Comparison of ENCODE assay signal across 18 cellular contexts in the genomic region with DNA sequence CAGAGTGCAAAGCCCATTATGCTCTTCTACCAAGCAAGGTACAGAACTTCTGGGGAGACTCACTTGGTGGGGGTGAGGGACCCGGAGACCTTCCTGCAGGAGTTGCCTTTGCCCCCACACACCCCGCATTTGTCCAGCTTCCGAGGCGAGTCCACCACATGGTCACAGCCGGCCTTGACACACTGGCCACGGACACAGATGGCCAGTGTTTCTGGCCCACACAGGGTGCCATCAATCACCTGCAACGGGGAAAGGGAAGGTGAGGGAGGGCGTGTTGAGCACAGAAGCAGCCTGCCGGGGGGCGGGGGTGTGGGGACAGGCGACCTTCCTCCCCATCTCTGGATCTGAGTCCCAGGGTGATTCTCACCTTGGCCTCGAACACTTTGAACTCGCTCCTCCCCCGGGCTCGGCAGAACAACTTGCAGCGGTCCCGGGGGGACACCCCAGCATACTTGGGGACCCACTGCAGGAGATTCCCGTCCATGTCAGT. TPM values are rescaled to one million over a fixed set of nuclear protein-coding genes. Genes with fewer than 3 reads are reported as not detected.
DNase-seq lines count a peak whose midpoint lies in the region; ATAC-seq and TF ChIP-seq lines count a peak whose summit lies in the region.
"Had no signal": no experiment of that assay in that cellular context is flagged by ENCODE, and none has a peak within 500 bp of the region (broad histone marks: within the 10 kb centered on the region; RNA-seq: fewer than 3 reads in every experiment).

No MANE protein-coding gene starts in this region.

- no peaks in the 10 kb centered on the region for H3K36me3 Mint-ChIP-seq in activated T-helper 17 cell treated with anti-CD3 and anti-CD28 coated beads, Interleukin-2, amount 50 U/mL, for 72 hours (ENCODE audit: low read depth)

- no peak for TF ChIP-seq CTCF in mammary epithelial cell (conservative IDR thresholded peaks at IDR 0.05 in 1 of 2, IDR thresholded peaks at IDR 0.05 in 1 of 2; ENCODE audit: extremely low read depth in 1 of 2, insufficient read depth in 1 of 2, low read depth in 1 of 2, low read length in 2 of 2)
- no peak for TF ChIP-seq CTCF in breast epithelium (IDR thresholded peaks at IDR 0.05)
- TF ChIP-seq CTCF in fibroblast of lung (conservative IDR thresholded peaks at IDR 0.05 in 1 of 2, IDR thresholded peaks at IDR 0.05 in 1 of 2; ENCODE audit: low read depth in 1 of 2, low read length in 2 of 2), result no peak
- no peak for TF ChIP-seq CTCF in smooth muscle cell (IDR thresholded peaks at IDR 0.05; ENCODE audit: borderline replicate concordance, insufficient read depth, poor library complexity, severe bottlenecking)
- TF ChIP-seq CTCF in foreskin fibroblast (IDR thresholded peaks at IDR 0.05; ENCODE audit: low read depth, low read length), result no peak

- H3K79me2 ChIP-seq in mammary epithelial cell (ENCODE audit: insufficient read depth, low read length) (no peaks in the 10 kb centered on the region), fibroblast of lung (ENCODE audit: control insufficient read depth, insufficient read depth, low read length) (no peaks in the 10 kb centered on the region), smooth muscle cell (ENCODE audit: low read depth) (no peaks in the 10 kb centered on the region)

- in situ Hi-C loops in mammary epithelial cell (cut with MboI; ENCODE audit: low sequenced_read_pairs in 2 of 2), result loop anchor here in 1 of 2 donors (25.0 kb wide), 2 partner anchors 196 to 621 kb away; no protein-coding TSS in a partner anchor

- no peaks in the 10 kb centered on the region for H3K4me1 Mint-ChIP-seq in activated T-helper 17 cell treated with anti-CD3 and anti-CD28 coated beads, Interleukin-2, amount 50 U/mL, for 72 hours

- H3K9ac ChIP-seq in mammary epithelial cell (ENCODE audit: insufficient read depth, low read length) (no peak overlapping the region), fibroblast of lung (ENCODE audit: insufficient read depth, low read length) (no peak overlapping the region), smooth muscle cell (ENCODE audit: low read depth) (no peak overlapping the region)
- H3K9ac ChIP-seq: BLaER1 treated with 17β-estradiol and CSF1 and Interleukin-3, amounts not matched to agents 10 nM and 100 nM; KMS-11 had no signal

- H3K27ac ChIP-seq in mammary epithelial cell (ENCODE audit: insufficient read depth, low read depth, low read length) (no peak overlapping the region), breast epithelium (no peak overlapping the region), fibroblast of lung (ENCODE audit: insufficient read depth, low read length) (peak overlapping the region; percentile 73), smooth muscle cell (ENCODE audit: low read depth) (no peak overlapping the region)
- H3K27ac ChIP-seq: BLaER1 treated with 17β-estradiol and CSF1 and Interleukin-3, amounts not matched to agents 10 nM and 100 nM; KMS-11 had no signal

- no TSS peak for BruUV-seq in mammary epithelial cell (replicated peaks; lab: Mats Ljungman, UMichigan)

- H3K27ac Mint-ChIP-seq in activated T-helper 17 cell treated with anti-CD3 and anti-CD28 coated beads, Interleukin-2, amount 50 U/mL, for 72 hours, result no peak overlapping the region

- 90% methylated on average over 15 of the region's 18 CpGs for WGBS in mammary epithelial cell (ENCODE audit: low coverage, missing lambda C conversion rate)
- WGBS in smooth muscle cell (ENCODE audit: low lambda C conversion rate), result 86% methylated on average over 18 of the region's 18 CpGs

- DNase-seq in mammary epithelial cell (no peak), breast epithelium (ENCODE audit: low spot score in 2 of 2) (no peak), fibroblast of lung (ENCODE audit: low read depth in 2 of 2) (no peak), smooth muscle cell (lab: John Stamatoyannopoulos, UW; ENCODE audit: unreplicated experiment) (no peak), mesenteric fat pad (ENCODE audit: low spot score) (no peak), foreskin fibroblast (no peak)
- DNase-seq: DMS 273 treated with DMSO at 0.1 percent for 48 hours, NCI-H1092 treated with DMSO at 0.1 percent for 48 hours, NCI-H187, NCI-H446 treated with DMSO at 0.1 percent for 48 hours, NCI-H774, Peyer's patch, SIG-M5 had no signal

- H3K4me3 ChIP-seq in mammary epithelial cell (replicated peaks in 1 of 3; ENCODE audit: insufficient read depth in 1 of 3, low read depth in 2 of 3, low read length in 3 of 3) (no peak overlapping the region), breast epithelium (no peak overlapping the region), fibroblast of lung (replicated peaks in 1 of 4; ENCODE audit: control extremely low read depth in 1 of 4, insufficient read depth in 1 of 4, low read depth in 3 of 4, low read length in 4 of 4) (no peak overlapping the region), smooth muscle cell (no peak overlapping the region), foreskin fibroblast (ENCODE audit: low read depth in 1 of 2, low read length in 2 of 2) (no peak overlapping the region)
- H3K4me3 ChIP-seq: BLaER1 treated with 17β-estradiol and CSF1 and Interleukin-3, amounts not matched to agents 10 nM and 100 nM; Peyer's patch had no signal

- no peaks in the 10 kb centered on the region for H3K9me3 Mint-ChIP-seq in activated T-helper 17 cell treated with anti-CD3 and anti-CD28 coated beads, Interleukin-2, amount 50 U/mL, for 72 hours

- H3K4me1 ChIP-seq in mammary epithelial cell (ENCODE audit: insufficient read depth, low read length) (peaks cover 20% of the 10 kb centered on the region), breast epithelium (no peaks in the 10 kb centered on the region), fibroblast of lung (ENCODE audit: control insufficient read depth, extremely low read depth, insufficient read depth, low read length) (peaks cover 23% of the 10 kb centered on the region), smooth muscle cell (ENCODE audit: low read depth) (no peaks in the 10 kb centered on the region)
- H3K4me1 ChIP-seq: Peyer's patch had no signal

- H3K9me3 ChIP-seq in mammary epithelial cell (replicated peaks; ENCODE audit: insufficient read depth, low read length), result no peaks in the 10 kb centered on the region
- no peaks in the 10 kb centered on the region for H3K9me3 ChIP-seq in breast epithelium
- no peaks in the 10 kb centered on the region for H3K9me3 ChIP-seq in fibroblast of lung (ENCODE audit: control insufficient read depth, insufficient read depth, low read depth, low read length)
- H3K9me3 ChIP-seq in smooth muscle cell (replicated peaks; ENCODE audit: low read depth), result no peaks in the 10 kb centered on the region
- H3K9me3 ChIP-seq: BLaER1 treated with 17β-estradiol and CSF1 and Interleukin-3, amounts not matched to agents 10 nM and 100 nM; Peyer's patch had no signal

- peaks cover 6% of the 10 kb centered on the region for H3K27me3 Mint-ChIP-seq in activated T-helper 17 cell treated with anti-CD3 and anti-CD28 coated beads, Interleukin-2, amount 50 U/mL, for 72 hours

- H3K4me3 Mint-ChIP-seq in activated T-helper 17 cell treated with anti-CD3 and anti-CD28 coated beads, Interleukin-2, amount 50 U/mL, for 72 hours, result no peak overlapping the region

- no peak for TF ChIP-seq POLR2A in breast epithelium (IDR thresholded peaks at IDR 0.05)

- CTCF ChIA-PET in mammary epithelial cell (lab: Charles Lee; ENCODE audit: low non-redundant PET), result no interaction called here

- peaks cover 11% of the 10 kb centered on the region for H3F3A ChIP-seq in smooth muscle cell (ENCODE audit: low read depth)

- H3K36me3 ChIP-seq in mammary epithelial cell (ENCODE audit: insufficient read depth, low read length), result no peaks in the 10 kb centered on the region
- no peaks in the 10 kb centered on the region for H3K36me3 ChIP-seq in breast epithelium
- H3K36me3 ChIP-seq in fibroblast of lung (ENCODE audit: control insufficient read depth, insufficient read depth, low read length), result no peaks in the 10 kb centered on the region
- no peaks in the 10 kb centered on the region for H3K36me3 ChIP-seq in smooth muscle cell (ENCODE audit: low read depth)
- H3K36me3 ChIP-seq: BLaER1 treated with 17β-estradiol and CSF1 and Interleukin-3, amounts not matched to agents 10 nM and 100 nM; Peyer's patch had no signal

- H2AFZ ChIP-seq in mammary epithelial cell (ENCODE audit: low read depth, low read length), result no peak overlapping the region
- no peak overlapping the region for H2AFZ ChIP-seq in fibroblast of lung (ENCODE audit: low read length)
- H2AFZ ChIP-seq in smooth muscle cell (ENCODE audit: low read depth), result no peak overlapping the region

- ATAC-seq in HG03442 (IDR thresholded peaks at IDR 0.05; ENCODE audit: unreplicated experiment), result no peak
- ATAC-seq in activated T-helper 17 cell treated with anti-CD3 and anti-CD28 coated beads, Interleukin-2, amount 50 U/mL, for 72 hours (replicated peaks), result no peak

- dilution Hi-C loops in mammary epithelial cell (cut with HindIII; ENCODE audit: low sequenced_read_pairs), result no loop called here

- H3K27me3 ChIP-seq in mammary epithelial cell (ENCODE audit: insufficient read depth, low read length), result no peaks in the 10 kb centered on the region
- H3K27me3 ChIP-seq in breast epithelium, result no peaks in the 10 kb centered on the region
- H3K27me3 ChIP-seq in fibroblast of lung (ENCODE audit: control insufficient read depth, insufficient read depth, low read length), result no peaks in the 10 kb centered on the region
- H3K27me3 ChIP-seq in smooth muscle cell (ENCODE audit: low read depth), result peaks cover 33% of the 10 kb centered on the region
- H3K27me3 ChIP-seq: BLaER1 treated with 17β-estradiol and CSF1 and Interleukin-3, amounts not matched to agents 10 nM and 100 nM; Peyer's patch had no signal

- intact Hi-C loops in mammary epithelial cell (cut with micrococcal nuclease) (no loop called here), breast epithelium (cut with DNase I; ENCODE audit: low total_unique reads) (no loop called here)

- H4K20me1 ChIP-seq in mammary epithelial cell (ENCODE audit: insufficient read depth, low read length) (no peaks in the 10 kb centered on the region), fibroblast of lung (ENCODE audit: control insufficient read depth, extremely low read depth, insufficient read depth, low read length) (no peaks in the 10 kb centered on the region), smooth muscle cell (ENCODE audit: low read depth) (no peaks in the 10 kb centered on the region)

- peak overlapping the region; percentile 12 for H3K4me2 ChIP-seq in mammary epithelial cell (ENCODE audit: insufficient read depth, low read depth, low read length)
- no peak overlapping the region for H3K4me2 ChIP-seq in fibroblast of lung (ENCODE audit: extremely low read depth, insufficient read depth, low read length)
- peak overlapping the region; percentile 29 for H3K4me2 ChIP-seq in smooth muscle cell
- H3K4me2 ChIP-seq: BLaER1 treated with 17β-estradiol and CSF1 and Interleukin-3, amounts not matched to agents 10 nM and 100 nM; KMS-11 had no signal

RNA-seq across cellular contexts. Expression of a gene that starts 20.0 kb away (rescaled TPM):
- total RNA-seq in mammary epithelial cell (under 1 TPM in 1 of 2 donors, not detected in 1; 0.17 TPM), breast epithelium (1 to 10 TPM in 1 of 3 donors, under 1 TPM in 2; 0.32 to 2.0 (median 0.44) TPM), fibroblast of lung (8.5 and 15.0 TPM in 2 replicates), smooth muscle cell (not detected in 2 replicates), mesenteric fat pad (0.42 TPM)
- polyA plus RNA-seq in mammary epithelial cell (not detected), fibroblast of lung (17.5 and 18.8 TPM in 2 replicates), smooth muscle cell (0.21 TPM in 1 of 2 replicates, not detected in the other)
- polyA minus RNA-seq in mammary epithelial cell (not detected), fibroblast of lung (ENCODE audit: low replicate concordance) (16.6 and 17.2 TPM in 2 replicates)
- polyA plus RNA-seq in fibroblast of lung (2012), result 19.6 and 21.9 TPM in 2 replicates
- not detected for total RNA-seq in activated T-helper 17 cell treated with anti-CD3 and anti-CD28 coated beads, Interleukin-2, amount 50 U/mL, for 72 hours
- total RNA-seq: MCF 10A had no signal

RNA-seq across cellular contexts. Expression of a gene that starts 40.0 kb away (rescaled TPM):
- total RNA-seq in mammary epithelial cell (10 to 100 TPM in 1 of 2 donors, 1 to 10 TPM in 1; 2.4 to 16.5 TPM), breast epithelium (10 to 100 TPM; 17.9 to 22.6 (median 21.9) TPM), fibroblast of lung (23.4 and 24.9 TPM in 2 replicates), smooth muscle cell (3.4 and 5.3 TPM in 2 replicates), mesenteric fat pad (61.2 TPM)
- polyA plus RNA-seq in mammary epithelial cell (0.79 TPM), fibroblast of lung (14.9 and 18.2 TPM in 2 replicates), smooth muscle cell (0.65 and 1.4 TPM in 2 replicates)
- polyA minus RNA-seq in mammary epithelial cell (1.1 TPM), fibroblast of lung (ENCODE audit: low replicate concordance) (54.4 and 58.7 TPM in 2 replicates)
- polyA plus RNA-seq in fibroblast of lung (2012), result 22.3 and 26.8 TPM in 2 replicates
- total RNA-seq in activated T-helper 17 cell treated with anti-CD3 and anti-CD28 coated beads, Interleukin-2, amount 50 U/mL, for 72 hours, result not detected
